Comparison of ENCODE assay signal across 8 cellular contexts in the genomic region with DNA sequence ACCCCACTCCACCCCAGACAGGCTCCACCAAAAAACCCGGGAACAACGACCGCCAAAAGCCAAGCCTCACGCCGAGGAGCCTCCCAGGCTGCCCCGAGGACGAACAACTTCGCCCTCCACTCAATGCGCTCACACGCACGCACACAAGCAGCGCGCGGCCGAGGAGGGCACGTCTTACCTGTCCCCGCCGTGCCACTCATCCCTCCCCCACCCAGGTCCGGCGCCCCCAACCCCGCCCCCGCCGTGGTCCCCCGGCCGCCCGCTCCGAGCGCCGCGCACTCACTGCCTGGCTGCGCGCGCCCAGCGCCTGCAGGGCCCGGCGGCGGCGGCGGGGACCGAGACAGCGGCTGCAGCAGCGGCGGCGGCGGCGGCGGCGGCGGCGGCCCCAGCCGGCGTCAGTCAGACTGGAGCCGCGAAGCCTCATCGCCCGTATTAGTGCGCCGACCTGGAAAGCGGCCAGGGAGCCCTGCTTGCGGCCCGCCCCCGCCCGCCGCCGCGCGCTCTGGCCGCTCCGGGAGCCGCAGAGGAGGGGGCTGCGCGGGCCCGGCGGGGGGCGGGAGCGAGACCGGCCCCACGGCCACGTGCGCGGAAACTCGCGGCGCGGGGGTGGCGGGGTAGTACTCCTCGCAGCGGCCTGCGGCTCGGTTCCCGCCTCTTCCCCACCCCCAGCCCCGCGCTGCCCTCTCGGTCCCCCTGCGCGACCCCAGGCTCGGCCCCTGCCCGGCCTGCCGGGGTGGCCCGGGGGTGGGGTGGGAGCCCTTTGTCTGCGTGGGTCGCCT.
A peak's percentile ranks its signal among the peaks of the same experiment; 100 is the strongest.
DNase-seq lines count a peak whose midpoint lies in the region; ATAC-seq and TF ChIP-seq lines count a peak whose summit lies in the region.

A gene (minus strand): TSS at position 406 of the 779 bp plus-strand sequence. CDS start 40,549 bp downstream, outside the sequence.

- TF ChIP-seq POLR2A in GM18505 (IDR thresholded peaks at IDR 0.05; ENCODE audit: borderline replicate concordance, extremely low read depth, insufficient read depth, insufficient read length): no peak

- peak; percentile 89 for DNase-seq in AG20443 (ENCODE audit: low spot score)
- DNase-seq in OCI-M1 (lab: John Stamatoyannopoulos, UW): peak; percentile 68
- peak; percentile 35 to 47 for DNase-seq in T47D (ENCODE audit: low read depth in 1 of 2, low spot score in 1 of 2)
- peak; percentile 35 for DNase-seq in skeletal muscle cell (ENCODE audit: low read depth)
- DNase-seq in epidermal melanocyte (ENCODE audit: insufficient read length, low spot score): no peak

- no peaks in the 10 kb centered on the region for H3K4me1 ChIP-seq in iPS-20b (ENCODE audit: insufficient read depth, low read length)

- H3K27ac ChIP-seq in iPS-20b (ENCODE audit: low read length): no peak within 1 kb of the TSS

- ATAC-seq in GM18505 (IDR thresholded peaks at IDR 0.05; ENCODE audit: unreplicated experiment): peak; percentile 71
- ATAC-seq in HG03354 (IDR thresholded peaks at IDR 0.05; ENCODE audit: poor library complexity, severe bottlenecking, unreplicated experiment): peak; percentile 75

- H3K9ac ChIP-seq in iPS-20b (ENCODE audit: low read depth, low read length): peak within 1 kb of the TSS; percentile 64; the same call in 1 of the 2 replicates

- no peaks in the 10 kb centered on the region for H3K9me3 ChIP-seq in iPS-20b (ENCODE audit: insufficient read depth, low read depth, low read length)

- H3K36me3 ChIP-seq in iPS-20b (ENCODE audit: insufficient read depth, low read depth, low read length): no peaks in the 10 kb centered on the region

- H3K4me3 ChIP-seq in iPS-20b (ENCODE audit: low read length) (peak within 1 kb of the TSS; percentile 70), skeletal muscle cell (ENCODE audit: low read depth, low read length) (peak within 1 kb of the TSS; percentile 67)

- in situ Hi-C loops in T47D (cut with HindIII; ENCODE audit: low pct_unique_long_range_greater_than_20kb, low sequenced_read_pairs): no loop called here

- peaks cover 57% of the 10 kb centered on the region for H3K27me3 ChIP-seq in iPS-20b (ENCODE audit: insufficient read depth, low read length)
